Comparison of ENCODE assay signal across 15 cellular contexts in the genomic region with DNA sequence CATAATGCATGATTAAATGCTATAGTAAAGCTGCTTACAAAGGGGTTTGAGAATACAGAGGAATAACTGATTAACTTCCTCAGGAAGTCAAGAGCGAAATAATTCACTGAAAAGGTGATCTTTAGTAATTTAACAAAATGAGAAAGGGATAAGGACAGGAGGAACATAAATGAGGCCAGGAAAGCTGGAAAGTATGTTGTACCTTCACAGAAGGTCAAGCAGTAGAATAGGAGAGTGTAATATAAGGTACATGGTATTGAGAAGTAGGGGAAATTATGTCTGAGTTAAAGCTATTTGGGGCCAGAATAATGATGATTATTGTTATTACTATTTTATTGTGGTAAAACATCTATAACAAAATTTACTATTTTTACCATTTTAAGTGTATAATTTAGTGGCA.
"Had no signal": no experiment of that assay in that cellular context is flagged by ENCODE, and none has a peak within 500 bp of the region (broad histone marks: within the 10 kb centered on the region; RNA-seq: fewer than 3 reads in every experiment).

No MANE protein-coding gene starts in this region.

- DNase-seq: activated CD4-positive, alpha-beta T cell treated with anti-CD3 and anti-CD28 coated beads, Interleukin-2, amount 50 U/mL, for 1 hour; activated CD8-positive, alpha-beta memory T cell treated with anti-CD3 and anti-CD28 coated beads, Interleukin-2, amount 50 U/mL, for 4 hours; activated effector memory CD4-positive, alpha-beta T cell treated with Interleukin-2 at 50 U/mL for 16 hours; esophagus squamous epithelium; foreskin keratinocyte; naive thymus-derived CD8-positive, alpha-beta T cell; occipital lobe; right lobe of liver; stomach had no signal

- H3K4me1 ChIP-seq: esophagus squamous epithelium, foreskin keratinocyte, right lobe of liver had no signal

- ATAC-seq: foreskin keratinocyte; naive thymus-derived CD8-positive, alpha-beta T cell; right lobe of liver; SK-N-SH treated with all-trans-retinoic acid at 6 μM for 48 hours; WTC11 had no signal

- H3K4me3 ChIP-seq: cardiac muscle cell, esophagus squamous epithelium, right lobe of liver, stomach, thoracic aorta had no signal

- H3K4me1 Mint-ChIP-seq: WTC11 had no signal

- H3K4me3 Mint-ChIP-seq: naive thymus-derived CD8-positive, alpha-beta T cell; WTC11 had no signal

- H3K36me3 Mint-ChIP-seq: WTC11 had no signal

- H3K36me3 ChIP-seq: cardiac muscle cell, right lobe of liver, thoracic aorta had no signal

- H3K27ac ChIP-seq: cardiac muscle cell, esophagus squamous epithelium, foreskin keratinocyte, right lobe of liver, stomach, thoracic aorta had no signal

- H3K27ac Mint-ChIP-seq: progenitor cell of endocrine pancreas, WTC11 had no signal

- H3K9me3 Mint-ChIP-seq: naive thymus-derived CD8-positive, alpha-beta T cell; T-helper 1 cell treated with Interleukin-12 subunit alpha and Interleukin-12 subunit beta and Interleukin-4 antibody, amounts not matched to agents 30 μg/mL and 1 μg/mL, for 36 hours; WTC11 had no signal

- H3K27me3 Mint-ChIP-seq: naive thymus-derived CD8-positive, alpha-beta T cell; progenitor cell of endocrine pancreas had no signal

- H3K9me3 ChIP-seq: esophagus squamous epithelium, right lobe of liver, stomach, thoracic aorta had no signal
